In genomic region chr19:55341191-55342043, GRCh38 we compare ENCODE assay signal across 1 cellular context.
TF ChIP-seq lines count a peak whose summit lies in the region.

No MANE protein-coding gene starts in this region.

TF ChIP-seq in HepG2, 621 proteins besides CTCF, POLR2A, EP300 and RAD21:
- TF ChIP-seq RXRB (CRISPR knock-in tag; IDR thresholded peaks at IDR 0.05; ENCODE audit: borderline replicate concordance): no peak
- no peak for TF ChIP-seq ZNF776 (CRISPR knock-in tag; IDR thresholded peaks at IDR 0.05)
- no peak for TF ChIP-seq NONO (IDR thresholded peaks at IDR 0.05)
- TF ChIP-seq NONO (CRISPR knock-in tag; conservative IDR thresholded peaks at IDR 0.05): 0 out of 2 replicates have a peak, but pooled peaks have one; percentile 33
- peak; percentile 36; the same call in 1 of the 2 replicates for TF ChIP-seq TFDP2 (CRISPR knock-in tag; IDR thresholded peaks at IDR 0.05)
- TF ChIP-seq, protein P1, sequence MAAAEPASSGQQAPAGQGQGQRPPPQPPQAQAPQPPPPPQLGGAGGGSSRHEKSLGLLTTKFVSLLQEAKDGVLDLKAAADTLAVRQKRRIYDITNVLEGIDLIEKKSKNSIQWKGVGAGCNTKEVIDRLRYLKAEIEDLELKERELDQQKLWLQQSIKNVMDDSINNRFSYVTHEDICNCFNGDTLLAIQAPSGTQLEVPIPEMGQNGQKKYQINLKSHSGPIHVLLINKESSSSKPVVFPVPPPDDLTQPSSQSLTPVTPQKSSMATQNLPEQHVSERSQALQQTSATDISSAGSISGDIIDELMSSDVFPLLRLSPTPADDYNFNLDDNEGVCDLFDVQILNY (CRISPR knock-in tag; conservative IDR thresholded peaks at IDR 0.05): 0 out of 2 replicates have a peak, but pooled peaks have one; percentile 35
- TF ChIP-seq SP2 (CRISPR knock-in tag; IDR thresholded peaks at IDR 0.05): peak; percentile 51; the same call in 1 of the 2 replicates
- TF ChIP-seq HDAC1 (CRISPR knock-in tag; IDR thresholded peaks at IDR 0.05): 0 out of 2 replicates have a peak, but pooled peaks have one; percentile 16
